In genomic region chr16:30009990-30010816, GRCh38 we compare ENCODE assay signal across 8 cellular contexts. TPM values are rescaled to one million over a fixed set of nuclear protein-coding genes. Genes with fewer than 3 reads are reported as not detected.
A peak's percentile ranks its signal among the peaks of the same experiment; 100 is the strongest.
DNase-seq lines count a peak whose midpoint lies in the region; ATAC-seq and TF ChIP-seq lines count a peak whose summit lies in the region.
"Had no signal": no experiment of that assay in that cellular context is flagged by ENCODE, and none has a peak within 500 bp of the region (broad histone marks: within the 10 kb centered on the region; RNA-seq: fewer than 3 reads in every experiment).

No MANE protein-coding gene starts in this region.

- peak overlapping the region; percentile 37; the same call in 1 of the 2 replicates for H3K4me2 ChIP-seq in OCI-LY1 (ENCODE audit: low read length)

- no peaks in the 10 kb centered on the region for H3F3A ChIP-seq in OCI-LY1 (ENCODE audit: insufficient read depth, low read length)

- H3K79me2 ChIP-seq in OCI-LY1 (ENCODE audit: insufficient read depth, low read length): no peaks in the 10 kb centered on the region

- peak; percentile 58 for DNase-seq in GM10266 (ENCODE audit: extremely low spot score)
- no peak for DNase-seq in NOMO-1 treated with DMSO at 0.1 percent for 48 hours (lab: John Stamatoyannopoulos, UW; ENCODE audit: unreplicated experiment)
- no peak for DNase-seq in NCI-H1105 (lab: John Stamatoyannopoulos, UW)
- DNase-seq: erythroblast had no signal

- H3K9ac ChIP-seq in OCI-LY1 (ENCODE audit: low read length) (no peak overlapping the region), rectal smooth muscle tissue (ENCODE audit: low read length) (no peak overlapping the region)

- H3K4me1 ChIP-seq in OCI-LY1 (ENCODE audit: insufficient read depth, low read length, severe bottlenecking) (no peaks in the 10 kb centered on the region), rectal smooth muscle tissue (ENCODE audit: control insufficient read depth, insufficient read depth, low read length) (no peaks in the 10 kb centered on the region)

- TF ChIP-seq CTCF in GM10266 (IDR thresholded peaks at IDR 0.05; ENCODE audit: control insufficient read depth, insufficient read depth, low read depth, missing control alignments) (no peak), OCI-LY1 (IDR thresholded peaks at IDR 0.05; ENCODE audit: low read length) (no peak)

- H3K36me3 ChIP-seq in OCI-LY1 (ENCODE audit: insufficient read depth, low read length) (peaks cover 9% of the 10 kb centered on the region), rectal smooth muscle tissue (ENCODE audit: control insufficient read depth, insufficient read depth, low read length) (no peaks in the 10 kb centered on the region)

- H3K27me3 ChIP-seq in OCI-LY1 (ENCODE audit: insufficient read depth, low read length) (peaks cover 4% of the 10 kb centered on the region), rectal smooth muscle tissue (ENCODE audit: control insufficient read depth, insufficient read depth, low read length) (peaks cover 19% of the 10 kb centered on the region)

- H4K20me1 ChIP-seq in OCI-LY1 (ENCODE audit: insufficient read depth, low read length): no peaks in the 10 kb centered on the region

- no peaks in the 10 kb centered on the region for H3K9me3 ChIP-seq in OCI-LY1 (ENCODE audit: low read length)

- H2AFZ ChIP-seq in OCI-LY1 (ENCODE audit: low read length): no peak overlapping the region

- H3K27ac ChIP-seq in OCI-LY1 (ENCODE audit: low read depth, low read length, poor library complexity, severe bottlenecking) (no peak overlapping the region), rectal smooth muscle tissue (ENCODE audit: low read depth, low read length) (no peak overlapping the region)

- peak; percentile 5 for ATAC-seq in esophagus mucosa
- no peak for ATAC-seq in HG03039 (IDR thresholded peaks at IDR 0.05; ENCODE audit: unreplicated experiment)

- H3K4me3 ChIP-seq in OCI-LY1 (ENCODE audit: low read depth, low read length, poor library complexity, severe bottlenecking) (peak overlapping the region; percentile 42), rectal smooth muscle tissue (ENCODE audit: low read length) (peak overlapping the region; percentile 38)

- H3K9me2 ChIP-seq in OCI-LY1 (ENCODE audit: low read depth, low read length): no peaks in the 10 kb centered on the region

RNA-seq across cellular contexts. Expression of gene DOC2A, which starts 0.6 kb away (rescaled TPM):
- 0.20 TPM for total RNA-seq in esophagus mucosa

RNA-seq across cellular contexts. Expression of gene C16orf92, which starts 12.8 kb away (rescaled TPM):
- not detected for total RNA-seq in esophagus mucosa

RNA-seq across cellular contexts. Expression of gene INO80E, which starts 14.2 kb away (rescaled TPM):
- 37.0 TPM for total RNA-seq in esophagus mucosa

RNA-seq across cellular contexts. Expression of gene HIRIP3, which starts 14.8 kb away (rescaled TPM):
- total RNA-seq in esophagus mucosa: 7.1 TPM

RNA-seq across cellular contexts. Expression of gene TLCD3B, which starts 20.9 kb away (rescaled TPM):
- 0.20 TPM for total RNA-seq in esophagus mucosa
